In genomic region chr5:179732412-179732917, GRCh38 we compare ENCODE assay signal across 8 cellular contexts. TPM values are rescaled to one million over a fixed set of nuclear protein-coding genes. Genes with fewer than 3 reads are reported as not detected.
DNase-seq lines count a peak whose midpoint lies in the region; ATAC-seq and TF ChIP-seq lines count a peak whose summit lies in the region.

Gene MAML1 (plus strand): TSS chr5:179732822. CDS start chr5:179733113, 291 bp downstream.

- TF ChIP-seq CTCF in KMS-11 (conservative IDR thresholded peaks at IDR 0.05; ENCODE audit: low read depth, low read length) (no peak), Peyer's patch (IDR thresholded peaks at IDR 0.05) (no peak)

- no peaks in the 10 kb centered on the region for H3K9me3 ChIP-seq in Peyer's patch
- no peaks in the 10 kb centered on the region for H3K9me3 ChIP-seq in esophagus (ENCODE audit: control insufficient read depth in 2 of 2, insufficient read depth in 1 of 2, low read depth in 1 of 2, low read length in 1 of 2)
- H3K9me3 ChIP-seq in muscle layer of colon (ENCODE audit: low read length) = no peaks in the 10 kb centered on the region

- H3K4me1 ChIP-seq in KMS-11 (ENCODE audit: low read depth, poor library complexity, severe bottlenecking) (peaks cover 17% of the 10 kb centered on the region), Peyer's patch (peaks cover 0 to 30% (median 4%) of the 10 kb centered on the region in 4 donors), esophagus (ENCODE audit: control insufficient read depth in 2 of 2, insufficient read depth in 2 of 2, low read length in 1 of 2) (peaks cover 0 to 5% of the 10 kb centered on the region in 2 donors), muscle layer of colon (ENCODE audit: insufficient read depth, low read length) (peaks cover 30% of the 10 kb centered on the region)

- WGBS in esophagus, 2 donors = 0 to 1% methylated on average over 41 of the region's 41 CpGs

- H2AFZ ChIP-seq in KMS-11 (ENCODE audit: low read depth) = peak within 1 kb of the TSS; percentile 38

- H3K9ac ChIP-seq in KMS-11 (peak within 1 kb of the TSS; percentile 74), muscle layer of colon (ENCODE audit: low read length) (peak within 1 kb of the TSS; percentile 75)

- no peaks in the 10 kb centered on the region for H4K20me1 ChIP-seq in KMS-11 (ENCODE audit: insufficient read depth)

- peak; percentile 95 for ATAC-seq in GM21737 (IDR thresholded peaks at IDR 0.05; ENCODE audit: unreplicated experiment)

- H3K27ac ChIP-seq in KMS-11 (peak within 1 kb of the TSS; percentile 56), Peyer's patch (peak within 1 kb of the TSS; percentile 95 to 99 (median 98)), esophagus (ENCODE audit: low read depth in 2 of 2, low read length in 1 of 2) (peak within 1 kb of the TSS; percentile 95 to 97), muscle layer of colon (ENCODE audit: low read depth, low read length) (peak within 1 kb of the TSS; percentile 83)

- peak in 1 of 2 donors; percentile 73 for TF ChIP-seq POLR2A in Peyer's patch (IDR thresholded peaks at IDR 0.05)

- H3K4me3 ChIP-seq in KMS-11 (IDR thresholded peaks at IDR 0.05; ENCODE audit: insufficient read depth, low read depth, low read length) = no peak within 1 kb of the TSS
- H3K4me3 ChIP-seq in Peyer's patch = peak within 1 kb of the TSS; percentile 93 to 98 (median 96)
- H3K4me3 ChIP-seq in esophagus (ENCODE audit: low read depth in 1 of 2, low read length in 2 of 2) = peak within 1 kb of the TSS; percentile 89 to 93
- peak within 1 kb of the TSS; percentile 77 to 90 for H3K4me3 ChIP-seq in muscle layer of colon (ENCODE audit: low read depth in 1 of 2, low read length in 2 of 2)

- H3K36me3 ChIP-seq in KMS-11 (ENCODE audit: insufficient read depth) (0 out of 2 replicates have a peak, but pooled peaks cover 4% of the 10 kb centered on the region), Peyer's patch (peaks cover 0 to 41% (median 0%) of the 10 kb centered on the region in 3 donors), esophagus (ENCODE audit: control insufficient read depth in 2 of 2, insufficient read depth in 2 of 2, low read length in 1 of 2) (peaks cover 6 to 10% of the 10 kb centered on the region in 2 donors), muscle layer of colon (ENCODE audit: insufficient read depth, low read length) (peaks cover 34% of the 10 kb centered on the region)

- DNase-seq in DMS53 treated with DMSO at 0.1 percent for 48 hours (lab: John Stamatoyannopoulos, UW; ENCODE audit: unreplicated experiment) (peak; percentile 99), Peyer's patch (peak; percentile 99 to 100 (median 99))
- peak; percentile 100 for DNase-seq in activated T-cell treated with anti-CD3 and anti-CD28 coated beads, Interleukin-2, amount 50 U/mL, for 48 hours
- peak; percentile 98 for DNase-seq in stimulated activated CD8-positive, alpha-beta memory T cell treated with anti-CD3 and anti-CD28 coated beads, Interleukin-7, amount 100 ng/mL, for 24 hours (ENCODE audit: low read depth)

- H3K27me3 ChIP-seq in KMS-11 (ENCODE audit: insufficient read depth, low read depth) (no peaks in the 10 kb centered on the region), Peyer's patch (no peaks in the 10 kb centered on the region), esophagus (ENCODE audit: control insufficient read depth in 1 of 2, insufficient read depth in 2 of 2, low read length in 2 of 2) (no peaks in the 10 kb centered on the region), muscle layer of colon (ENCODE audit: control insufficient read depth in 1 of 2, insufficient read depth in 2 of 2, low read length in 2 of 2) (no peaks in the 10 kb centered on the region)

- peak within 1 kb of the TSS; percentile 88 for H3K4me2 ChIP-seq in KMS-11

- H3K79me2 ChIP-seq in KMS-11 (ENCODE audit: insufficient read depth, low read depth) = peaks cover 39% of the 10 kb centered on the region

RNA-seq across cellular contexts. Expression of gene MAML1, which starts in this region (rescaled TPM):
- 10 to 100 TPM; 29.6 to 43.1 (median 37.3) TPM for total RNA-seq in Peyer's patch
- polyA plus RNA-seq in esophagus = 1 to 10 TPM; 7.1 to 7.9 TPM
